Comparison of ENCODE assay signal across 10 cellular contexts in the genomic region with DNA sequence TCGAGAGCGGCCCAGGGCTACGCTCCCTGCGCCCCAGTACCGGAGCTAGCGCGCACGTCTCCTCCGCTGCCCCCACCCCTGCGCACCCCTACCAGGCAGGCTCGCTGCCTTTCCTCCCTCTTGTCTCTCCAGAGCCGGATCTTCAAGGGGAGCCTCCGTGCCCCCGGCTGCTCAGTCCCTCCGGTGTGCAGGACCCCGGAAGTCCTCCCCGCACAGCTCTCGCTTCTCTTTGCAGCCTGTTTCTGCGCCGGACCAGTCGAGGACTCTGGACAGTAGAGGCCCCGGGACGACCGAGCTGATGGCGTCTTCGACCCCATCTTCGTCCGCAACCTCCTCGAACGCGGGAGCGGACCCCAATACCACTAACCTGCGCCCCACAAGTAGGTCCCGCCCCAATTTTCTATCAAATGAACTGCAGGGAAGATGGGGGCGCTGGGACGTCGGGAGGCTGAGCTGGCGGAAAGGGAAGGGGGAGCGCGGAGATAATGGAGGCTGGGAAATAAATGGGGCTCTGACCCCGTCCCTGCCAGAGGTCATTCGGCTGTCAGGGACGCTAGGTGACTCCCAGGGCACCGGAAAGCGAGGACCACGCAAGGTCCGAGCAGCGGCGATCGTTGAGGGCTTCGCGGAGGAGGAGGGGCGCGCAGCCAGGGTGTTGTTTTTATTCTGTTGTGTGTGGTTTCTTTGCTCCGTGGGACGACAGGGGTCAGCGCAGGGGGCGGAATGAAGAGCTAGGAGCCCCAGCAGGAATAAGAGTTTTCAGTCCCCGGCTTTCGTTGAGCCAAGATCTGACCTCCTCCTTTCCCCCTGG. TPM values are rescaled to one million over a fixed set of nuclear protein-coding genes. Genes with fewer than 3 reads are reported as not detected.
DNase-seq lines count a peak whose midpoint lies in the region; ATAC-seq, FAIRE-seq and TF ChIP-seq lines count a peak whose summit lies in the region.
"Had no signal": no experiment of that assay in that cellular context is flagged by ENCODE, and none has a peak within 500 bp of the region (broad histone marks: within the 10 kb centered on the region; RNA-seq: fewer than 3 reads in every experiment).

No MANE protein-coding gene starts in this region.

- CTCF ChIA-PET in activated CD8-positive, alpha-beta T cell treated with anti-CD3 and anti-CD28 coated beads for 36 hours (lab: Charles Lee): interaction anchor here (1.1 to 6.7 kb wide), 5 partner anchors 54 to 495 kb away, joined by 3 to 50 read pairs (median 8); partner anchors contain the start of gene SP5

- H3K9me3 Mint-ChIP-seq in activated CD8-positive, alpha-beta T cell treated with anti-CD3 and anti-CD28 coated beads for 36 hours: no peaks in the 10 kb centered on the region
- H3K9me3 Mint-ChIP-seq in stimulated activated naive CD8-positive, alpha-beta T cell treated with anti-CD3 and anti-CD28 coated beads, Interleukin-15, amount 100 ng/mL, for 72 hours: no peaks in the 10 kb centered on the region

- intact Hi-C loops in activated CD8-positive, alpha-beta T cell treated with anti-CD3 and anti-CD28 coated beads for 36 hours (cut with micrococcal nuclease): loop anchor here (10.0 kb wide), 1 partner anchor 334 kb away; no protein-coding TSS in a partner anchor

- H3K4me1 Mint-ChIP-seq in activated CD8-positive, alpha-beta T cell treated with anti-CD3 and anti-CD28 coated beads for 36 hours (ENCODE audit: low read depth): peaks cover 57% of the 10 kb centered on the region
- peaks cover 90% of the 10 kb centered on the region for H3K4me1 Mint-ChIP-seq in stimulated activated naive CD8-positive, alpha-beta T cell treated with anti-CD3 and anti-CD28 coated beads, Interleukin-15, amount 100 ng/mL, for 72 hours

- peaks cover 82% of the 10 kb centered on the region for H3K27me3 Mint-ChIP-seq in activated CD8-positive, alpha-beta T cell treated with anti-CD3 and anti-CD28 coated beads for 36 hours
- peaks cover 97% of the 10 kb centered on the region for H3K27me3 Mint-ChIP-seq in stimulated activated naive CD8-positive, alpha-beta T cell treated with anti-CD3 and anti-CD28 coated beads, Interleukin-15, amount 100 ng/mL, for 72 hours

- H3K4me3 ChIP-seq in iPS-11a (ENCODE audit: low read depth, low read length): peak overlapping the region; percentile 33
- H3K4me3 ChIP-seq: lung had no signal

- FAIRE-seq in urothelium cell line (lab: Jason Lieb, UNC): no peak

- DNase-seq in activated effector memory CD4-positive, alpha-beta T cell treated with anti-CD3 and anti-CD28 coated beads, Interleukin-2, amount 50 U/mL, for 16 hours: peak; percentile 65
- no peak for DNase-seq in activated effector memory CD4-positive, alpha-beta T cell treated with Interleukin-2 at 50 U/mL for 16 hours
- DNase-seq in activated CD8-positive, alpha-beta T cell treated with anti-CD3 and anti-CD28 coated beads for 36 hours: peak; percentile 36
- peak in 1 of 2 donors; percentile 34 for DNase-seq in stimulated activated naive CD8-positive, alpha-beta T cell treated with anti-CD3 and anti-CD28 coated beads, Interleukin-15, amount 100 ng/mL, for 72 hours
- DNase-seq in NCI-H2107 treated with DMSO at 0.1 percent for 48 hours (lab: John Stamatoyannopoulos, UW; ENCODE audit: unreplicated experiment) (no peak), urothelium cell line (ENCODE audit: low spot score) (no peak), cerebellum (ENCODE audit: low spot score) (no peak)
- DNase-seq: stimulated activated naive CD4-positive, alpha-beta T cell treated with Interleukin-2 at 50 U/mL for 16 hours had no signal

- no peak overlapping the region for H3K27ac Mint-ChIP-seq in activated CD8-positive, alpha-beta T cell treated with anti-CD3 and anti-CD28 coated beads for 36 hours
- H3K27ac Mint-ChIP-seq in stimulated activated naive CD8-positive, alpha-beta T cell treated with anti-CD3 and anti-CD28 coated beads, Interleukin-15, amount 100 ng/mL, for 72 hours: no peak overlapping the region

- ATAC-seq in activated CD8-positive, alpha-beta T cell treated with anti-CD3 and anti-CD28 coated beads for 36 hours: no peak
- peak; percentile 25 for ATAC-seq in stimulated activated naive CD8-positive, alpha-beta T cell treated with anti-CD3 and anti-CD28 coated beads, Interleukin-15, amount 100 ng/mL, for 72 hours

- H3K36me3 Mint-ChIP-seq in activated CD8-positive, alpha-beta T cell treated with anti-CD3 and anti-CD28 coated beads for 36 hours (ENCODE audit: low read depth): no peaks in the 10 kb centered on the region

- POLR2A ChIA-PET in activated CD8-positive, alpha-beta T cell treated with anti-CD3 and anti-CD28 coated beads for 36 hours (lab: Charles Lee): interaction anchor here (1.3 kb wide), 1 partner anchor 383 kb away, joined by 6 read pairs; no protein-coding TSS in a partner anchor

- no peak for TF ChIP-seq CTCF in activated CD8-positive, alpha-beta T cell treated with anti-CD3 and anti-CD28 coated beads for 36 hours (IDR thresholded peaks at IDR 0.05)

- peak overlapping the region; percentile 66 for H3K4me3 Mint-ChIP-seq in activated CD8-positive, alpha-beta T cell treated with anti-CD3 and anti-CD28 coated beads for 36 hours
- H3K4me3 Mint-ChIP-seq in stimulated activated naive CD8-positive, alpha-beta T cell treated with anti-CD3 and anti-CD28 coated beads, Interleukin-15, amount 100 ng/mL, for 72 hours: peak overlapping the region; percentile 81 to 85

RNA-seq across cellular contexts. Expression of gene GAD1, which starts 1.8 kb away (rescaled TPM):
- total RNA-seq in activated CD8-positive, alpha-beta T cell treated with anti-CD3 and anti-CD28 coated beads for 36 hours: 1 to 10 TPM; 1.3 to 2.5 TPM
- 154 TPM for total RNA-seq in cerebellum

RNA-seq across cellular contexts. Expression of gene ERICH2, which starts 48.3 kb away (rescaled TPM):
- total RNA-seq in activated CD8-positive, alpha-beta T cell treated with anti-CD3 and anti-CD28 coated beads for 36 hours: not detected
- not detected for total RNA-seq in cerebellum

Comparison
In these comparisons a context has a peak if more than half of its experiments do, and no peak if none do; other contexts are left out.
1. DNase-seq: peak in activated effector memory CD4-positive, alpha-beta T cell treated with anti-CD3 and anti-CD28 coated beads, Interleukin-2, amount 50 U/mL, for 16 hours (single experiment) and activated CD8-positive, alpha-beta T cell treated with anti-CD3 and anti-CD28 coated beads for 36 hours (single experiment); none in activated effector memory CD4-positive, alpha-beta T cell treated with Interleukin-2 at 50 U/mL for 16 hours (single experiment), NCI-H2107 treated with DMSO at 0.1 percent for 48 hours (single experiment), urothelium cell line (single experiment) and cerebellum (single experiment).
2. RNA of gene GAD1, which starts 1.8 kb away (total RNA-seq): 154 TPM in cerebellum (single experiment); 1.3 to 2.5 TPM in activated CD8-positive, alpha-beta T cell treated with anti-CD3 and anti-CD28 coated beads for 36 hours; every median in the first group is over 10 times any median in the second.